Comparison of ENCODE assay signal across 10 cellular contexts in genomic region chr1:156664046-156664948, GRCh38. TPM values are rescaled to one million over a fixed set of nuclear protein-coding genes. Genes with fewer than 3 reads are reported as not detected.
DNase-seq lines count a peak whose midpoint lies in the region; ATAC-seq and TF ChIP-seq lines count a peak whose summit lies in the region.
"Had no signal": no experiment of that assay in that cellular context is flagged by ENCODE, and none has a peak within 500 bp of the region (broad histone marks: within the 10 kb centered on the region; RNA-seq: fewer than 3 reads in every experiment).

No MANE protein-coding gene starts in this region.

- TF ChIP-seq POLR2A in breast epithelium (IDR thresholded peaks at IDR 0.05) = no peak
- no peak for TF ChIP-seq POLR2A in vagina (IDR thresholded peaks at IDR 0.05)

- CTCF ChIA-PET in MCF 10A (lab: Yijun Ruan, JAX) = interaction anchor here (0.7 to 13.0 kb wide), 6 partner anchors 16 to 106 kb away, joined by 3 to 552 read pairs (median 7); partner anchors contain the start of genes HAPLN2 and NES

- H3K36me3 Mint-ChIP-seq in MCF 10A (ENCODE audit: insufficient read depth, unreplicated experiment) = peaks cover 10% of the 10 kb centered on the region

- no peak for DNase-seq in breast epithelium (ENCODE audit: low spot score in 2 of 2)
- DNase-seq in MCF 10A (ENCODE audit: unreplicated experiment) = no peak
- no peak for DNase-seq in vagina (ENCODE audit: extremely low spot score in 2 of 2)
- no peak for DNase-seq in 8988T
- no peak for DNase-seq in stimulated activated naive CD8-positive, alpha-beta T cell treated with anti-CD3 and anti-CD28 coated beads, Interleukin-15, amount 100 ng/mL, for 72 hours
- DNase-seq in activated naive CD4-positive, alpha-beta T cell treated with Interleukin-2 at 50 U/mL for 16 hours = no peak
- DNase-seq: activated CD4-positive, CD25-positive, alpha-beta regulatory T cell treated with anti-CD3 and anti-CD28 coated beads, Interleukin-2, amount 50 U/mL, for 72 hours; cortex of kidney had no signal

- H3K27me3 ChIP-seq in breast epithelium (no peaks in the 10 kb centered on the region), duodenal mucosa (ENCODE audit: control insufficient read depth in 1 of 2, insufficient read depth in 2 of 2, low read length in 2 of 2) (no peaks in the 10 kb centered on the region), mucosa of stomach (ENCODE audit: control insufficient read depth, insufficient read depth, low read length) (peaks cover 6% of the 10 kb centered on the region), vagina (no peaks in the 10 kb centered on the region)

- peaks cover 32 to 51% of the 10 kb centered on the region in 2 donors for H3K4me1 ChIP-seq in breast epithelium
- peaks cover 57 to 61% of the 10 kb centered on the region in 2 donors for H3K4me1 ChIP-seq in duodenal mucosa (ENCODE audit: control insufficient read depth in 1 of 2, insufficient read depth in 2 of 2, low read length in 2 of 2)
- H3K4me1 ChIP-seq in mucosa of stomach (ENCODE audit: control insufficient read depth, insufficient read depth, low read length) = peaks cover 56% of the 10 kb centered on the region
- peaks cover 82% of the 10 kb centered on the region for H3K4me1 ChIP-seq in vagina

- TF ChIP-seq CTCF in breast epithelium (IDR thresholded peaks at IDR 0.05) (no peak), MCF 10A (IDR thresholded peaks at IDR 0.05; ENCODE audit: unreplicated experiment) (no peak), vagina (IDR thresholded peaks at IDR 0.05) (no peak)

- H3K4me3 ChIP-seq in breast epithelium = peak overlapping the region in 1 of 3 donors; percentile 5
- no peak overlapping the region for H3K4me3 ChIP-seq in duodenal mucosa (ENCODE audit: low read depth in 1 of 2, low read length in 2 of 2)
- H3K4me3 ChIP-seq in mucosa of stomach (ENCODE audit: low read length) = no peak overlapping the region
- no peak overlapping the region for H3K4me3 ChIP-seq in vagina

- intact Hi-C loops in breast epithelium (cut with DNase I; ENCODE audit: low total_unique reads) = loop anchor here (10.0 kb wide), 1 partner anchor 169 kb away; no protein-coding TSS in a partner anchor
- intact Hi-C loops in MCF 10A (cut with micrococcal nuclease) = no loop called here
- intact Hi-C loops in vagina (cut with DNase I) = no loop called here

- H3K9ac ChIP-seq in duodenal mucosa (ENCODE audit: low read depth in 1 of 2, low read length in 2 of 2) (peak overlapping the region in 1 of 2 donors; percentile 8), mucosa of stomach (ENCODE audit: low read length) (peak overlapping the region; percentile 47)

- no peak overlapping the region for H3K27ac Mint-ChIP-seq in MCF 10A (ENCODE audit: low read depth, unreplicated experiment)
- no peak overlapping the region for H3K27ac Mint-ChIP-seq in stimulated activated naive CD8-positive, alpha-beta T cell treated with anti-CD3 and anti-CD28 coated beads, Interleukin-15, amount 100 ng/mL, for 72 hours

- no peaks in the 10 kb centered on the region for H3K9me3 Mint-ChIP-seq in MCF 10A (ENCODE audit: unreplicated experiment)
- H3K9me3 Mint-ChIP-seq in stimulated activated naive CD8-positive, alpha-beta T cell treated with anti-CD3 and anti-CD28 coated beads, Interleukin-15, amount 100 ng/mL, for 72 hours = no peaks in the 10 kb centered on the region

- no peak overlapping the region for H3K4me3 Mint-ChIP-seq in MCF 10A (ENCODE audit: unreplicated experiment)
- no peak overlapping the region for H3K4me3 Mint-ChIP-seq in stimulated activated naive CD8-positive, alpha-beta T cell treated with anti-CD3 and anti-CD28 coated beads, Interleukin-15, amount 100 ng/mL, for 72 hours

- H3K27ac ChIP-seq in breast epithelium (peak overlapping the region; percentile 85 to 86), duodenal mucosa (ENCODE audit: low read depth, low read length) (peak overlapping the region; percentile 36), vagina (peak overlapping the region; percentile 85)

- H3K36me3 ChIP-seq in breast epithelium = no peaks in the 10 kb centered on the region
- H3K36me3 ChIP-seq in duodenal mucosa (ENCODE audit: control insufficient read depth in 1 of 2, insufficient read depth in 2 of 2, low read length in 2 of 2) = no peaks in the 10 kb centered on the region
- H3K36me3 ChIP-seq in mucosa of stomach (ENCODE audit: control insufficient read depth, insufficient read depth, low read length) = no peaks in the 10 kb centered on the region
- H3K36me3 ChIP-seq in vagina = no peaks in the 10 kb centered on the region

- BruUV-seq in MCF 10A (replicated peaks; lab: Mats Ljungman, UMichigan) = no TSS peak

- H3K4me1 Mint-ChIP-seq in MCF 10A (ENCODE audit: insufficient read depth, unreplicated experiment) = peaks cover 42% of the 10 kb centered on the region
- H3K4me1 Mint-ChIP-seq in stimulated activated naive CD8-positive, alpha-beta T cell treated with anti-CD3 and anti-CD28 coated beads, Interleukin-15, amount 100 ng/mL, for 72 hours = peaks cover 51% of the 10 kb centered on the region

- no peaks in the 10 kb centered on the region for H3K27me3 Mint-ChIP-seq in MCF 10A (ENCODE audit: insufficient read depth, unreplicated experiment)
- peaks cover 9% of the 10 kb centered on the region for H3K27me3 Mint-ChIP-seq in stimulated activated naive CD8-positive, alpha-beta T cell treated with anti-CD3 and anti-CD28 coated beads, Interleukin-15, amount 100 ng/mL, for 72 hours

- ATAC-seq in stimulated activated naive CD8-positive, alpha-beta T cell treated with anti-CD3 and anti-CD28 coated beads, Interleukin-15, amount 100 ng/mL, for 72 hours = no peak

- POLR2A ChIA-PET in MCF 10A (lab: Yijun Ruan, JAX) = no interaction called here

- H3K9me3 ChIP-seq in breast epithelium (no peaks in the 10 kb centered on the region), duodenal mucosa (ENCODE audit: control insufficient read depth in 1 of 2, low read length in 2 of 2) (no peaks in the 10 kb centered on the region), mucosa of stomach (ENCODE audit: control insufficient read depth, low read length) (no peaks in the 10 kb centered on the region), vagina (no peaks in the 10 kb centered on the region)

RNA-seq across cellular contexts. Expression of gene NES, which starts 12.9 kb away (rescaled TPM):
- 10 to 100 TPM in 2 of 3 donors, 1 to 10 TPM in 1; 9.9 to 28.5 (median 14.9) TPM for total RNA-seq in breast epithelium
- total RNA-seq in MCF 10A (2022) = not detected in 2 replicates
- total RNA-seq in vagina = 16.0 TPM

RNA-seq across cellular contexts. Expression of gene BCAN, which starts 22.4 kb away (rescaled TPM):
- total RNA-seq in breast epithelium (under 1 TPM in 1 of 3 donors, not detected in 2; 0.44 TPM), MCF 10A (2022) (0.37 TPM in 1 of 2 replicates, not detected in the other), vagina (2.0 TPM)

RNA-seq across cellular contexts. Expression of gene CRABP2, which starts 41.1 kb away (rescaled TPM):
- total RNA-seq in breast epithelium = 10 to 100 TPM in 2 of 3 donors, 1 to 10 TPM in 1; 4.2 to 61.6 (median 28.2) TPM
- total RNA-seq in MCF 10A (2022) = 0.98 and 1.9 TPM in 2 replicates
- total RNA-seq in vagina = 97.7 TPM

RNA-seq across cellular contexts. Expression of gene HAPLN2, which starts 45.1 kb away (rescaled TPM):
- total RNA-seq in breast epithelium = not detected
- total RNA-seq in MCF 10A (2022) = not detected in 2 replicates
- total RNA-seq in vagina = not detected

Comparison
In these comparisons a context has a peak if more than half of its experiments do, and no peak if none do; other contexts are left out.
1. RNA of gene NES, which starts 12.9 kb away (total RNA-seq): 16.0 TPM in vagina (single experiment) and 9.9 to 28.5 TPM in breast epithelium; not detected in MCF 10A; every median in the first group is over 10 times any median in the second.
2. Peak in every context shown above with its lines, with median percentiles within 50 percentile points of each other: H3K27ac ChIP-seq.